ENCODE assay signal across 18 cellular contexts in the genomic region with DNA sequence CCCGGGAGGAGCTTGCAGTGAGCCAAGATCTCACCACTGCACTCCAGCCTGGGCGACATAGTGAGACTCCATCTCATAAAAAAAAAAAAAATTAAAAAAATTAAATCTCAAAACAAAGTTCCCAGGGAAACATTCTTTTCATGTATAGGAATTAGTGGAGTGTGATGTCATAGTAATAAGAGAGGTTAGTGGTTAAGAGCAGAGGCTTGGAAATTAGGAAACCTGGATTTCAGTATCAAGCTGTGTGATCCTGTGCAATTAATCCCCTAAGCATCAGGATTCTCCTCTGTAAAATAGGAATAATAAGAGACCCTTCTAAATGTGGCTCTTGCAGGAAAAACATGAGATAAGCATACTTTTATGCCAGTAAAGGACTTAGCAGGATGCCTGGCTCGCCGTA.
DNase-seq lines count a peak whose midpoint lies in the region; ATAC-seq lines count a peak whose summit lies in the region.
"Had no signal": no experiment of that assay in that cellular context is flagged by ENCODE, and none has a peak within 500 bp of the region (broad histone marks: within the 10 kb centered on the region; RNA-seq: fewer than 3 reads in every experiment).

No MANE protein-coding gene starts in this region.

- H3K4me1 ChIP-seq in adipocyte (ENCODE audit: control insufficient read depth, insufficient read depth, low read length): peaks cover 17% of the 10 kb centered on the region
- H3K4me1 ChIP-seq: Caco-2 had no signal

- ATAC-seq in HG03571 (IDR thresholded peaks at IDR 0.05; ENCODE audit: unreplicated experiment): no peak
- no peak for ATAC-seq in GM18520 (IDR thresholded peaks at IDR 0.05; ENCODE audit: unreplicated experiment)
- ATAC-seq: HCT116, HepG2 had no signal

- no peaks in the 10 kb centered on the region for H3K9me3 ChIP-seq in adipocyte (ENCODE audit: control insufficient read depth, low read length)
- H3K9me3 ChIP-seq: Caco-2 had no signal

- H3K27me3 ChIP-seq in adipocyte (replicated peaks; ENCODE audit: control insufficient read depth, insufficient read depth, low read length): no peaks in the 10 kb centered on the region

- peak; percentile 32 for DNase-seq in HCEC 1CT
- peak; percentile 56 for DNase-seq in adipocyte (ENCODE audit: low read depth)
- peak; percentile 39 for DNase-seq in iris pigment epithelial cell (ENCODE audit: low read depth)
- DNase-seq in SKM-1 treated with dmso at 0.1 percent for 144 hours (lab: John Stamatoyannopoulos, UW; ENCODE audit: unreplicated experiment): no peak
- DNase-seq: ACHN; AML-193; Caco-2; CD4-positive, alpha-beta T cell; DMS153; DMS79; GF-D8; GM23248; HFFc6; KG1 had no signal

- no peak overlapping the region for H3K9ac ChIP-seq in adipocyte (ENCODE audit: low read length)
- H3K9ac ChIP-seq: GM23248 had no signal

- no peaks in the 10 kb centered on the region for H3K36me3 ChIP-seq in adipocyte (ENCODE audit: control insufficient read depth, insufficient read depth, low read length, severe bottlenecking)

- no peak overlapping the region for H3K4me3 ChIP-seq in adipocyte (ENCODE audit: low read length)
- H3K4me3 ChIP-seq: GM23248 had no signal
